Comparison of ENCODE assay signal across 8 cellular contexts in genomic region chr16:29961479-29962343, GRCh38. TPM values are rescaled to one million over a fixed set of nuclear protein-coding genes. Genes with fewer than 3 reads are reported as not detected.
DNase-seq lines count a peak whose midpoint lies in the region; ATAC-seq and TF ChIP-seq lines count a peak whose summit lies in the region.

TMEM219 (plus strand) TSS chr16:29962079; CDS start chr16:29963144, 1,065 bp downstream.

- peak within 1 kb of the TSS; percentile 75 for H3K4ac ChIP-seq in trophoblast cell (ENCODE audit: low read depth, low read length)

- no peak within 1 kb of the TSS for H3K23ac ChIP-seq in trophoblast cell (ENCODE audit: low read length)

- no peaks in the 10 kb centered on the region; the same call in 1 of the 2 replicates for H3K36me3 ChIP-seq in GM06990 (ENCODE audit: control insufficient read depth, insufficient read depth, low read length)
- no peaks in the 10 kb centered on the region for H3K36me3 ChIP-seq in SU-DHL-6 (ENCODE audit: low read length)
- peaks cover 0 to 3% of the 10 kb centered on the region in 2 experiments for H3K36me3 ChIP-seq in trophoblast cell (ENCODE audit: control insufficient read depth in 1 of 2, insufficient read depth in 2 of 2, low read length in 2 of 2)
- H3K36me3 ChIP-seq in tibial nerve: peaks cover 0 to 16% (median 0%) of the 10 kb centered on the region in 3 donors

- no peaks in the 10 kb centered on the region for H3K27me3 Mint-ChIP-seq in activated naive CD8-positive, alpha-beta T cell treated with anti-CD3 and anti-CD28 coated beads, Interleukin-2, amount 10 ng/mL, durations not matched to agents 7 days and 5 days

- H3K9ac ChIP-seq in SU-DHL-6 (ENCODE audit: low read length): peak within 1 kb of the TSS; percentile 72
- peak within 1 kb of the TSS; percentile 57 for H3K9ac ChIP-seq in trophoblast cell (ENCODE audit: low read length)

- peak in 1 of 2 donors; percentile 71 for TF ChIP-seq POLR2A in tibial nerve (IDR thresholded peaks at IDR 0.05)

- peaks cover 15% of the 10 kb centered on the region for H3K79me1 ChIP-seq in trophoblast cell (ENCODE audit: low read length)

- peak within 1 kb of the TSS; percentile 68 for H2BK12ac ChIP-seq in trophoblast cell (ENCODE audit: low read length)

- no peaks in the 10 kb centered on the region for H3K9me2 ChIP-seq in SU-DHL-6 (replicated peaks; ENCODE audit: insufficient read depth, low read length)

- H3K27me3 ChIP-seq in GM06990 (replicated peaks; ENCODE audit: control insufficient read depth, insufficient read depth, low read length): no peaks in the 10 kb centered on the region
- no peaks in the 10 kb centered on the region for H3K27me3 ChIP-seq in SU-DHL-6 (ENCODE audit: low read length)
- no peaks in the 10 kb centered on the region for H3K27me3 ChIP-seq in trophoblast cell (ENCODE audit: insufficient read depth, low read length)
- H3K27me3 ChIP-seq in tibial nerve: peaks cover 0 to 6% of the 10 kb centered on the region in 2 donors

- peaks cover 16% of the 10 kb centered on the region for H3K4me1 Mint-ChIP-seq in activated naive CD8-positive, alpha-beta T cell treated with anti-CD3 and anti-CD28 coated beads, Interleukin-2, amount 10 ng/mL, durations not matched to agents 7 days and 5 days

- H3K4me3 ChIP-seq in GM06990 (replicated peaks; ENCODE audit: low read depth, low read length) (peak within 1 kb of the TSS; percentile 88), SU-DHL-6 (ENCODE audit: insufficient read depth, low read length, poor library complexity, severe bottlenecking) (peak within 1 kb of the TSS; percentile 70), trophoblast cell (ENCODE audit: low read depth, low read length) (peak within 1 kb of the TSS; percentile 80), tibial nerve (peak within 1 kb of the TSS; percentile 77 to 93 (median 84))

- no peaks in the 10 kb centered on the region for H3K79me2 ChIP-seq in SU-DHL-6 (ENCODE audit: insufficient read depth, low read length)
- H3K79me2 ChIP-seq in trophoblast cell (ENCODE audit: control insufficient read depth, insufficient read depth, low read length, poor library complexity): peaks cover 6% of the 10 kb centered on the region

- H3K4me1 ChIP-seq in trophoblast cell (ENCODE audit: control insufficient read depth in 1 of 2, insufficient read depth in 2 of 2, low read length in 2 of 2) (peaks cover 3 to 8% of the 10 kb centered on the region in 2 experiments), tibial nerve (peaks cover 0 to 18% (median 4%) of the 10 kb centered on the region in 4 donors)

- H3K14ac ChIP-seq in trophoblast cell (ENCODE audit: low read length): peak within 1 kb of the TSS; percentile 89

- no peaks in the 10 kb centered on the region for H3K9me3 Mint-ChIP-seq in activated naive CD8-positive, alpha-beta T cell treated with anti-CD3 and anti-CD28 coated beads, Interleukin-2, amount 10 ng/mL, durations not matched to agents 7 days and 5 days

- intact Hi-C loops in Right ventricle myocardium superior (cut with DNase I): loop anchor here (2.0 kb wide), 1 partner anchor 35 kb away; the partner anchor contains the start of gene KCTD13

- peaks cover 5% of the 10 kb centered on the region for H3K36me3 Mint-ChIP-seq in activated naive CD8-positive, alpha-beta T cell treated with anti-CD3 and anti-CD28 coated beads, Interleukin-2, amount 10 ng/mL, durations not matched to agents 7 days and 5 days

- peak within 1 kb of the TSS; percentile 87 for H3K27ac Mint-ChIP-seq in activated naive CD8-positive, alpha-beta T cell treated with anti-CD3 and anti-CD28 coated beads, Interleukin-2, amount 10 ng/mL, durations not matched to agents 7 days and 5 days

- H2BK120ac ChIP-seq in trophoblast cell (ENCODE audit: insufficient read depth, low read length, poor library complexity): peak within 1 kb of the TSS; percentile 74

- H4K8ac ChIP-seq in trophoblast cell (ENCODE audit: low read depth, low read length): peak within 1 kb of the TSS; percentile 88

- H3K4me2 ChIP-seq in SU-DHL-6 (ENCODE audit: low read depth, low read length, poor library complexity, severe bottlenecking) (peak within 1 kb of the TSS; percentile 79), trophoblast cell (ENCODE audit: low read length) (peak within 1 kb of the TSS; percentile 72)

- peak within 1 kb of the TSS; percentile 85 for H4K91ac ChIP-seq in trophoblast cell (ENCODE audit: low read depth, low read length)

- peak in 1 of 2 donors; percentile 73 for TF ChIP-seq EP300 in tibial nerve (IDR thresholded peaks at IDR 0.05)

- peak within 1 kb of the TSS; percentile 79 for H3K18ac ChIP-seq in trophoblast cell (ENCODE audit: low read length)

- peak within 1 kb of the TSS; percentile 89 for H2AFZ ChIP-seq in SU-DHL-6 (ENCODE audit: low read depth, low read length, severe bottlenecking)
- peak within 1 kb of the TSS; percentile 87 for H2AFZ ChIP-seq in trophoblast cell (ENCODE audit: insufficient read depth, low read length, poor library complexity)

- no peaks in the 10 kb centered on the region for H3K9me3 ChIP-seq in SU-DHL-6 (ENCODE audit: insufficient read depth, low read length)
- H3K9me3 ChIP-seq in trophoblast cell (ENCODE audit: insufficient read depth, low read depth, low read length): no peaks in the 10 kb centered on the region
- H3K9me3 ChIP-seq in tibial nerve: no peaks in the 10 kb centered on the region

- DNase-seq in GM06990 (ENCODE audit: extremely low read depth, insufficient read length) (peak; percentile 96), NCI-H1092 treated with DMSO at 0.1 percent for 48 hours (lab: John Stamatoyannopoulos, UW) (peak; percentile 86), Right ventricle myocardium superior (peak; percentile 96), trophoblast cell (peak; percentile 89 to 97), tibial nerve (ENCODE audit: low spot score in 2 of 2) (peak; percentile 71 to 76)
- DNase-seq in activated naive CD8-positive, alpha-beta T cell treated with anti-CD3 and anti-CD28 coated beads, Interleukin-2, amount 10 ng/mL, durations not matched to agents 7 days and 5 days: peak; percentile 99

- ATAC-seq in HG02571 (IDR thresholded peaks at IDR 0.05; ENCODE audit: unreplicated experiment) (peak; percentile 84), Right ventricle myocardium superior (ENCODE audit: poor library complexity) (peak; percentile 99)
- ATAC-seq in activated naive CD8-positive, alpha-beta T cell treated with anti-CD3 and anti-CD28 coated beads, Interleukin-2, amount 10 ng/mL, durations not matched to agents 7 days and 5 days (ENCODE audit: low read depth): peak; percentile 96

- no CpG with 5 or more reads among the region's 75 CpGs for WGBS in trophoblast cell (ENCODE audit: extremely low coverage, insufficient coverage, insufficient read length)
- WGBS in tibial nerve, 2 donors: 0 to 1% methylated on average over 39 to 53 of the region's 75 CpGs

- H2AK5ac ChIP-seq in trophoblast cell (ENCODE audit: low read length): peak within 1 kb of the TSS; percentile 94

- peak within 1 kb of the TSS; percentile 61 for H3K27ac ChIP-seq in SU-DHL-6 (ENCODE audit: low read depth, low read length)
- H3K27ac ChIP-seq in trophoblast cell (ENCODE audit: low read depth, low read length): peak within 1 kb of the TSS; percentile 30
- H3K27ac ChIP-seq in tibial nerve: peak within 1 kb of the TSS; percentile 88 to 99 (median 96)

- no peaks in the 10 kb centered on the region for H3F3A ChIP-seq in SU-DHL-6 (ENCODE audit: insufficient read depth)

- TF ChIP-seq CTCF in GM06990 (IDR thresholded peaks at IDR 0.05; ENCODE audit: insufficient read depth, low read length, poor library complexity, severe bottlenecking) (peak; percentile 28), SU-DHL-6 (IDR thresholded peaks at IDR 0.05; ENCODE audit: insufficient read depth, low read length, poor library complexity, severe bottlenecking) (no peak), tibial nerve (IDR thresholded peaks at IDR 0.05) (peak; percentile 35 to 93 (median 48))

- H4K20me1 ChIP-seq in SU-DHL-6 (ENCODE audit: low read depth, low read length): no peaks in the 10 kb centered on the region

- H4K12ac ChIP-seq in trophoblast cell (ENCODE audit: low read depth, low read length): peak within 1 kb of the TSS; percentile 89

- H2BK5ac ChIP-seq in trophoblast cell (ENCODE audit: low read depth, low read length, poor library complexity): peak within 1 kb of the TSS; percentile 76

- POLR2A ChIA-PET in activated naive CD8-positive, alpha-beta T cell treated with anti-CD3 and anti-CD28 coated beads, Interleukin-2, amount 10 ng/mL, durations not matched to agents 7 days and 5 days (lab: Charles Lee): interaction anchor here (0.5 to 3.4 kb wide), 18 partner anchors 10 to 1097 kb away, joined by 3 to 72 read pairs (median 3); partner anchors contain the start of genes ALDOA, ASPHD1, CDIPT and HIRIP3

- peak within 1 kb of the TSS; percentile 81 for H3K4me3 Mint-ChIP-seq in activated naive CD8-positive, alpha-beta T cell treated with anti-CD3 and anti-CD28 coated beads, Interleukin-2, amount 10 ng/mL, durations not matched to agents 7 days and 5 days

RNA-seq across cellular contexts. Expression of gene TMEM219, which starts in this region (rescaled TPM):
- total RNA-seq in activated naive CD8-positive, alpha-beta T cell treated with anti-CD3 and anti-CD28 coated beads, Interleukin-2, amount 10 ng/mL, durations not matched to agents 7 days and 5 days: 10 to 100 TPM; 67.8 to 74.5 TPM
- total RNA-seq in Right ventricle myocardium superior (70.6 TPM), tibial nerve (100 to 1,000 TPM in 2 of 4 donors, 10 to 100 TPM in 2; 83.1 to 144 (median 103) TPM)
- 69.5 and 73.2 TPM in 2 replicates for polyA plus RNA-seq in trophoblast cell (2013)

Comparison
In these comparisons a context has a peak if more than half of its experiments do, and no peak if none do; other contexts are left out.
1. Peak in every context shown above with its lines: DNase-seq, ATAC-seq, H3K4me3 ChIP-seq and H3K27ac ChIP-seq.
2. H3K27ac ChIP-seq: peak in every context shown above with its lines; median percentile 96 in tibial nerve; 61 in SU-DHL-6; 30 in trophoblast cell.